ENCODE assay signal across 9 cellular contexts in the genomic region with DNA sequence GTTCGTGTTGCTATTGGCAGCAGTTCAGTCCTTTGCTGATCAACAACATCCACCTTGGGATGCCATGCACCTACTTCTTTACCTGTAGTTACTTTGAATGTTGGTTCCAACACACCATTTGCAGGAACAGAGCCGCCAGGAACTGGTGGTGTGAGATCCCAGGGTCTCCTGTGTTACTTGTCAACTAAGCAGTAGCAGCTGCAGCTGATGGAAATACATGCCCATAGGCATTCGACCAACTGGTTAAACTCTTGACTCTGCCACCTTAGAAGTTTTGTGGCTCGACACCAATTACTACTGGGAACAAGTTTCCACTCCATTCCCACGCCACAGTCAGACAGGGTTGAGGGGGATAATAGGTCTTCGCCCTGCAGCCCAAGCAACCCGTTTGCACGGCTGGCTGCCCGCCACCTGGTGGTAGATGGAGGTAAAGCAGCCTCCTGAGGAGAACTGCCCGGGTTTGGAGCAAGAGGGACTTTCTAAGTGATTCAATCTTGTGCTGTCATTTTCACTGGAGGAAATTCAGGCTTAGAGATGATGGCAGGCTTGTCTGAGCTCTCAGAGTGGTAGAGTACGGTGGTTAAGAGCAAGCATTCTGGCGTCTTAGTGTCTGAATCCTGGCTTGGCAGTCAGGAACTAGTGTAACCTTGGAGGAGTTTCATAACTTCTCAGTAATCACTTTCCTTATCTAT.
DNase-seq lines count a peak whose midpoint lies in the region; ATAC-seq and TF ChIP-seq lines count a peak whose summit lies in the region.
"Had no signal": no experiment of that assay in that cellular context is flagged by ENCODE, and none has a peak within 500 bp of the region (broad histone marks: within the 10 kb centered on the region; RNA-seq: fewer than 3 reads in every experiment).

No MANE protein-coding gene starts in this region.

- ATAC-seq in CD4-positive, alpha-beta T cell (ENCODE audit: poor library complexity) = peak; percentile 87
- peak; percentile 70 for ATAC-seq in omental fat pad (ENCODE audit: low FRiP score)

- peak overlapping the region; percentile 8 for H3K27ac Mint-ChIP-seq in CD4-positive, alpha-beta T cell
- H3K27ac Mint-ChIP-seq: T-helper 1 cell treated with Interleukin-12 subunit alpha and Interleukin-12 subunit beta and Interleukin-4 antibody, amounts not matched to agents 30 μg/mL and 1 μg/mL, for 36 hours had no signal

- no peaks in the 10 kb centered on the region for H3K9me3 Mint-ChIP-seq in CD4-positive, alpha-beta T cell
- H3K9me3 Mint-ChIP-seq: T-helper 1 cell treated with Interleukin-12 subunit alpha and Interleukin-12 subunit beta and Interleukin-4 antibody, amounts not matched to agents 30 μg/mL and 1 μg/mL, for 36 hours had no signal

- no peaks in the 10 kb centered on the region for H3K36me3 Mint-ChIP-seq in CD4-positive, alpha-beta T cell (ENCODE audit: low read depth)

- CTCF ChIA-PET in CD4-positive, alpha-beta T cell (lab: Charles Lee) = interaction anchor here (0.8 to 5.9 kb wide), 9 partner anchors 9 to 305 kb away, joined by 3 to 125 read pairs (median 6); a partner anchor contains a TSS
- CTCF ChIA-PET in RWPE1 (lab: Yijun Ruan, JAX) = interaction anchor here (0.5 to 1.6 kb wide), 17 partner anchors 9 to 1396 kb away, joined by 3 to 10 read pairs (median 3); no protein-coding TSS in a partner anchor

- no peak overlapping the region for H3K4me3 ChIP-seq in HL-60 (replicated peaks; ENCODE audit: insufficient read depth, low read length)
- no peak overlapping the region for H3K4me3 ChIP-seq in foreskin fibroblast (ENCODE audit: low read depth in 1 of 2, low read length in 2 of 2)

- no peak overlapping the region for H3K4me3 Mint-ChIP-seq in CD4-positive, alpha-beta T cell
- H3K4me3 Mint-ChIP-seq: T-helper 1 cell treated with Interleukin-12 subunit alpha and Interleukin-12 subunit beta and Interleukin-4 antibody, amounts not matched to agents 30 μg/mL and 1 μg/mL, for 36 hours had no signal

- peaks cover 37% of the 10 kb centered on the region for H3K4me1 Mint-ChIP-seq in CD4-positive, alpha-beta T cell (ENCODE audit: low read depth)

- no peak overlapping the region for H3K27ac ChIP-seq in CD4-positive, alpha-beta T cell (ENCODE audit: low read depth, low read length)
- H3K27ac ChIP-seq in HL-60 (replicated peaks) (no peak overlapping the region), RWPE1 (no peak overlapping the region), temporal lobe (ENCODE audit: low read depth, low read length) (peak overlapping the region; percentile 100)

- DNase-seq in CD4-positive, alpha-beta T cell = peak; percentile 65 to 88 (median 84)
- peak; percentile 38 for DNase-seq in GM19240 (ENCODE audit: insufficient read length, low spot score)
- DNase-seq in HL-60 (ENCODE audit: low read depth in 1 of 2, low spot score in 1 of 2) = peak; percentile 24 to 70
- peak; percentile 66 for DNase-seq in RWPE1 (ENCODE audit: low spot score)
- peak; percentile 94 for DNase-seq in activated effector memory CD4-positive, alpha-beta T cell treated with anti-CD3 and anti-CD28 coated beads, Interleukin-2, amount 50 U/mL, for 16 hours
- DNase-seq in foreskin fibroblast = peak; percentile 52 to 85
- peak; percentile 84 for DNase-seq in omental fat pad (ENCODE audit: low spot score)

- no peaks in the 10 kb centered on the region for H3K27me3 Mint-ChIP-seq in CD4-positive, alpha-beta T cell

- no peaks in the 10 kb centered on the region for H3K27me3 ChIP-seq in CD4-positive, alpha-beta T cell (ENCODE audit: control insufficient read depth, insufficient read depth, low read length)
- no peaks in the 10 kb centered on the region for H3K27me3 ChIP-seq in HL-60 (ENCODE audit: insufficient read depth, poor library complexity, severe bottlenecking)

- no peaks in the 10 kb centered on the region for H3K9me3 ChIP-seq in CD4-positive, alpha-beta T cell (ENCODE audit: control insufficient read depth, low read length)

- intact Hi-C loops in CD4-positive, alpha-beta T cell (cut with DNase I, micrococcal nuclease) = loop anchor here (1.0 to 10.0 kb wide), 3 partner anchors 239 to 680 kb away; no protein-coding TSS in a partner anchor

- POLR2A ChIA-PET in CD4-positive, alpha-beta T cell (lab: Charles Lee) = interaction anchor here (1.0 to 4.9 kb wide), 3 partner anchors 29 to 42 kb away, joined by 3 to 50 read pairs (median 13); no protein-coding TSS in a partner anchor
- POLR2A ChIA-PET in RWPE1 (lab: Yijun Ruan, JAX; ENCODE audit: low non-redundant PET) = no interaction called here

- TF ChIP-seq CTCF in CD4-positive, alpha-beta T cell (IDR thresholded peaks at IDR 0.05) = peak; percentile 94
- TF ChIP-seq CTCF in HL-60 (IDR thresholded peaks at IDR 0.05; ENCODE audit: insufficient read depth, low read length) (peak; percentile 95), RWPE1 (conservative IDR thresholded peaks at IDR 0.05; ENCODE audit: low read depth) (peak; percentile 96), foreskin fibroblast (IDR thresholded peaks at IDR 0.05; ENCODE audit: low read depth, low read length) (peak; percentile 98), omental fat pad (IDR thresholded peaks at IDR 0.05) (peak in 2 of 3 donors; percentile 61 to 77)

Comparison
In these comparisons a context has a peak if more than half of its experiments do, and no peak if none do; other contexts are left out.
1. DNase-seq: peak in every context shown above with its lines; median percentile 94 in activated effector memory CD4-positive, alpha-beta T cell treated with anti-CD3 and anti-CD28 coated beads, Interleukin-2, amount 50 U/mL, for 16 hours; 84 in omental fat pad; 84 in CD4-positive, alpha-beta T cell; 68 in foreskin fibroblast; 66 in RWPE1; 47 in HL-60; 38 in GM19240.